In the genomic region with DNA sequence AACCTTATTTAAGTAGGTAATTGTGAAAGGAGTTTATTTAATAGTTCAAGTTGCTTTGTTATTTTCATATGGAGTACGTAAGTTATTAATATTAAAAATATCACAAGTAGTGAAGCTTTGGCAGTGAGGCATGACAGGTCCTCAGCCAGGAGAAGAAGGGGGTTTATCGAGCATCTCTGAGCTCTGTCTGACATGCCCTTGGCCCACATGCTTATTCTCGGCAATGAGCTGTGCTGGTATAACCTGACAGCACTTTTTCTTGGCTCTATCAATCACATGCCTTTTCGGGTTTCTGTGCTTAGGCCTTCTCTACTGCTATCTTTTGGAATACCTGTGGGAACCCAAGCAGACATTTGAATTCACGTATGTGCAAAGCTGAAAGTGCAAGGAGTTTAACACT, we compare ENCODE assay signal across 21 cellular contexts.
DNase-seq lines count a peak whose midpoint lies in the region; ATAC-seq and TF ChIP-seq lines count a peak whose summit lies in the region.
"Had no signal": no experiment of that assay in that cellular context is flagged by ENCODE, and none has a peak within 500 bp of the region (broad histone marks: within the 10 kb centered on the region; RNA-seq: fewer than 3 reads in every experiment).

No MANE protein-coding gene starts in this region.

- TF ChIP-seq CTCF in left ventricle myocardium inferior (IDR thresholded peaks at IDR 0.05; ENCODE audit: borderline replicate concordance) (no peak), right atrium auricular region (IDR thresholded peaks at IDR 0.05) (no peak)

- H3K27me3 ChIP-seq in left ventricle myocardium inferior (ENCODE audit: low read depth) (no peaks in the 10 kb centered on the region), right atrium auricular region (no peaks in the 10 kb centered on the region)
- H3K27me3 ChIP-seq: BE2C, BLaER1 had no signal

- ATAC-seq in Right ventricle myocardium inferior (peak; percentile 68), left ventricle myocardium superior (peak; percentile 87)

- DNase-seq in Right ventricle myocardium inferior (ENCODE audit: missing footprints) = no peak
- DNase-seq in left ventricle myocardium inferior = no peak
- DNase-seq in left ventricle myocardium superior = no peak
- no peak for DNase-seq in right atrium auricular region (ENCODE audit: low spot score)
- DNase-seq in caudate nucleus (lab: John Stamatoyannopoulos, UW) = peak in 1 of 61 donors; percentile 35
- DNase-seq in amygdala (lab: John Stamatoyannopoulos, UW) = no peak
- DNase-seq: 8988T; ACHN; BE2C; CD4-positive, alpha-beta memory T cell; CD4-positive, CD25-positive, alpha-beta regulatory T cell; CD8-positive, alpha-beta memory T cell; COR-L47; DMS 273 treated with DMSO at 0.1 percent for 48 hours; DMS153; DMS53; DMS79; DND-41; EL; GF-D8 had no signal

- H3K4me1 ChIP-seq in left ventricle myocardium inferior (peaks cover 24% of the 10 kb centered on the region), right atrium auricular region (peaks cover 0 to 8% of the 10 kb centered on the region in 2 donors)
- H3K4me1 ChIP-seq: BLaER1 had no signal

- H3K27ac ChIP-seq in left ventricle myocardium inferior (replicated peaks) (no peak overlapping the region), right atrium auricular region (no peak overlapping the region), caudate nucleus (ENCODE audit: low read depth, low read length) (peak overlapping the region; percentile 56)
- H3K27ac ChIP-seq: BLaER1 had no signal

- intact Hi-C loops in Right ventricle myocardium inferior (cut with DNase I) = no loop called here
- intact Hi-C loops in left ventricle myocardium inferior (cut with micrococcal nuclease) = no loop called here
- intact Hi-C loops in left ventricle myocardium superior (cut with micrococcal nuclease) = no loop called here

- H3K9me3 ChIP-seq in left ventricle myocardium inferior (replicated peaks) = no peaks in the 10 kb centered on the region
- H3K9me3 ChIP-seq in right atrium auricular region = no peaks in the 10 kb centered on the region
- H3K9me3 ChIP-seq: BE2C, BLaER1 had no signal

- H3K36me3 ChIP-seq in left ventricle myocardium inferior (no peaks in the 10 kb centered on the region), right atrium auricular region (no peaks in the 10 kb centered on the region)
- H3K36me3 ChIP-seq: BE2C, BLaER1 had no signal

- H3K4me3 ChIP-seq in left ventricle myocardium inferior (no peak overlapping the region), right atrium auricular region (no peak overlapping the region)
- H3K4me3 ChIP-seq: BLaER1 had no signal
